ENCODE assay signal across 35 cellular contexts in genomic region chr4:17694552-17694951, GRCh38.
"Had no signal": no experiment of that assay in that cellular context is flagged by ENCODE, and none has a peak within 500 bp of the region (broad histone marks: within the 10 kb centered on the region; RNA-seq: fewer than 3 reads in every experiment).

No MANE protein-coding gene starts in this region.

- H3K4me1 Mint-ChIP-seq: activated B cell treated with CpG ODN at 0.5 μM for 24 hours; activated CD4-positive, alpha-beta T cell treated with anti-CD3 and anti-CD28 coated beads, Interleukin-2, amount 10 ng/mL, durations not matched to agents 24 days and 14 days; activated naive CD8-positive, alpha-beta T cell treated with anti-CD3 and anti-CD28 coated beads for 36 hours; activated T-helper 17 cell treated with anti-CD3 and anti-CD28 coated beads, Interleukin-2, amount 50 U/mL, for 72 hours had no signal

- H3K36me3 ChIP-seq: adrenal gland, brain microvascular endothelial cell, breast epithelium had no signal

- H3K9me3 ChIP-seq: adrenal gland, body of pancreas had no signal

- H3K9me3 Mint-ChIP-seq: activated T-helper 1 cell treated with anti-CD3 and anti-CD28 coated beads, Interleukin-12 subunit alpha, Interleukin-12 subunit beta, Interleukin-2, Interleukin-4 antibody, amounts not matched to agents 30 ng/mL and 10 ng/mL and 1 ng/mL, durations not matched to agents 14 hours and 24 hours and 36 hours; T-helper 1 cell treated with Interleukin-12 subunit alpha and Interleukin-12 subunit beta and Interleukin-4 antibody, amounts not matched to agents 30 μg/mL and 1 μg/mL, for 36 hours had no signal

- H3K27me3 ChIP-seq: adrenal gland, body of pancreas, brain microvascular endothelial cell, breast epithelium had no signal

- H3K4me1 ChIP-seq: adrenal gland, breast epithelium had no signal

- H3K36me3 Mint-ChIP-seq: activated naive CD8-positive, alpha-beta T cell treated with anti-CD3 and anti-CD28 coated beads for 36 hours had no signal

- H3K27ac ChIP-seq: adrenal gland, body of pancreas, brain microvascular endothelial cell, breast epithelium, VCaP had no signal

- H3K27ac Mint-ChIP-seq: activated B cell treated with CpG ODN at 0.5 μM for 24 hours; activated CD4-positive, alpha-beta memory T cell treated with anti-CD3 and anti-CD28 coated beads for 36 hours; activated CD4-positive, alpha-beta T cell treated with anti-CD3 and anti-CD28 coated beads, Interleukin-2, amount 10 ng/mL, durations not matched to agents 24 days and 14 days; activated CD8-positive, alpha-beta T cell treated with anti-CD3 and anti-CD28 coated beads for 36 hours; activated naive CD4-positive, alpha-beta T cell treated with anti-CD3 and anti-CD28 coated beads for 36 hours; activated naive CD4-positive, alpha-beta T cell treated with anti-CD3 and anti-CD28 coated beads, Interleukin-2, amount 50 U/mL, for 72 hours; activated naive CD8-positive, alpha-beta T cell treated with anti-CD3 and anti-CD28 coated beads for 36 hours; activated T-cell treated with anti-CD3 and anti-CD28 coated beads, Interleukin-2, amount 50 U/mL, for 72 hours; activated T-helper 1 cell treated with anti-CD3 and anti-CD28 coated beads, Interleukin-12 subunit alpha, Interleukin-12 subunit beta, Interleukin-2, Interleukin-4 antibody, amounts not matched to agents 30 ng/mL and 10 ng/mL and 1 ng/mL, durations not matched to agents 14 hours and 24 hours and 36 hours; activated T-helper 17 cell treated with anti-CD3 and anti-CD28 coated beads, Interleukin-2, amount 50 U/mL, for 72 hours; T-helper 1 cell treated with Interleukin-12 subunit alpha and Interleukin-12 subunit beta and Interleukin-4 antibody, amounts not matched to agents 30 μg/mL and 1 μg/mL, for 36 hours; T-helper 2 cell treated with Interferon-gamma antibody and Interleukin-4, amounts not matched to agents 5 μg/mL and 100 μg/mL, for 36 hours had no signal

- H3K4me3 ChIP-seq: adrenal gland, body of pancreas, breast epithelium had no signal

- H3K4me3 Mint-ChIP-seq: activated B cell treated with CpG ODN at 0.5 μM for 24 hours; activated CD4-positive, alpha-beta memory T cell treated with anti-CD3 and anti-CD28 coated beads for 36 hours; activated CD4-positive, alpha-beta T cell treated with anti-CD3 and anti-CD28 coated beads, Interleukin-2, amount 10 ng/mL, durations not matched to agents 24 days and 14 days; activated CD8-positive, alpha-beta T cell treated with anti-CD3 and anti-CD28 coated beads for 36 hours; activated naive CD4-positive, alpha-beta T cell treated with anti-CD3 and anti-CD28 coated beads for 36 hours; activated naive CD8-positive, alpha-beta T cell treated with anti-CD3 and anti-CD28 coated beads for 36 hours; activated T-cell treated with anti-CD3 and anti-CD28 coated beads, Interleukin-2, amount 50 U/mL, for 4 hours; activated T-cell treated with anti-CD3 and anti-CD28 coated beads, Interleukin-2, amount 50 U/mL, for 72 hours; activated T-helper 1 cell treated with anti-CD3 and anti-CD28 coated beads, Interleukin-12 subunit alpha, Interleukin-12 subunit beta, Interleukin-2, Interleukin-4 antibody, amounts not matched to agents 30 ng/mL and 10 ng/mL and 1 ng/mL, durations not matched to agents 14 hours and 24 hours and 36 hours; activated T-helper 17 cell treated with anti-CD3 and anti-CD28 coated beads, Interleukin-2, amount 50 U/mL, for 72 hours; T-helper 1 cell treated with Interleukin-12 subunit alpha and Interleukin-12 subunit beta and Interleukin-4 antibody, amounts not matched to agents 30 μg/mL and 1 μg/mL, for 36 hours; T-helper 2 cell treated with Interferon-gamma antibody and Interleukin-4, amounts not matched to agents 5 μg/mL and 100 μg/mL, for 36 hours had no signal

- DNase-seq: activated B cell treated with CpG ODN at 0.5 μM for 24 hours; activated CD4-positive, alpha-beta memory T cell treated with anti-CD3 and anti-CD28 coated beads for 36 hours; activated CD4-positive, alpha-beta T cell treated with anti-CD3 and anti-CD28 coated beads for 4 hours; activated CD4-positive, alpha-beta T cell treated with anti-CD3 and anti-CD28 coated beads, Interleukin-2, amount 10 ng/mL, durations not matched to agents 24 days and 14 days; activated CD4-positive, alpha-beta T cell treated with anti-CD3 and anti-CD28 coated beads, Interleukin-2, amount 50 U/mL, for 1 hour; activated CD4-positive, alpha-beta T cell treated with anti-CD3 and anti-CD28 coated beads, Interleukin-2, amount 50 U/mL, for 4 hours; activated CD4-positive, CD25-positive, alpha-beta regulatory T cell treated with anti-CD3 and anti-CD28 coated beads, Interleukin-2, amount 50 U/mL, for 72 hours; activated CD8-positive, alpha-beta memory T cell treated with anti-CD3 and anti-CD28 coated beads, Interleukin-2, amount 50 U/mL, for 4 hours; activated CD8-positive, alpha-beta T cell treated with anti-CD3 and anti-CD28 coated beads for 36 hours; activated effector memory CD4-positive, alpha-beta T cell treated with anti-CD3 and anti-CD28 coated beads, Interleukin-2, amount 50 U/mL, for 16 hours; activated gamma-delta T cell treated with Interleukin-2 at 50 U/mL for 16 hours; activated naive CD4-positive, alpha-beta T cell; activated naive CD4-positive, alpha-beta T cell treated with anti-CD3 and anti-CD28 coated beads for 36 hours; activated naive CD4-positive, alpha-beta T cell treated with anti-CD3 and anti-CD28 coated beads, Interleukin-2, amount 50 U/mL, for 16 hours; activated naive CD8-positive, alpha-beta T cell treated with anti-CD3 and anti-CD28 coated beads for 36 hours; activated T-cell treated with anti-CD3 and anti-CD28 coated beads for 4 hours; activated T-cell treated with anti-CD3 and anti-CD28 coated beads, Interleukin-2, amount 50 U/mL, for 1 hour; activated T-cell treated with anti-CD3 and anti-CD28 coated beads, Interleukin-2, amount 50 U/mL, for 4 hours; activated T-cell treated with anti-CD3 and anti-CD28 coated beads, Interleukin-2, amount 50 U/mL, for 72 hours; adrenal gland; amniotic stem cell; aorta; body of pancreas; brain microvascular endothelial cell; central memory CD4-positive, alpha-beta T cell; T-helper 1 cell; T-helper 2 cell; T-helper 9 cell had no signal

- H3K27me3 Mint-ChIP-seq: activated B cell treated with CpG ODN at 0.5 μM for 24 hours; activated naive CD8-positive, alpha-beta T cell treated with anti-CD3 and anti-CD28 coated beads for 36 hours had no signal

- ATAC-seq: activated CD8-positive, alpha-beta T cell treated with anti-CD3 and anti-CD28 coated beads for 36 hours; activated naive CD4-positive, alpha-beta T cell treated with anti-CD3 and anti-CD28 coated beads, Interleukin-2, amount 50 U/mL, for 72 hours; activated T-cell treated with anti-CD3 and anti-CD28 coated beads, Interleukin-2, amount 50 U/mL, for 4 hours; activated T-cell treated with anti-CD3 and anti-CD28 coated beads, Interleukin-2, amount 50 U/mL, for 72 hours; activated T-helper 17 cell treated with anti-CD3 and anti-CD28 coated beads, Interleukin-2, amount 50 U/mL, for 72 hours; body of pancreas had no signal
